In the genomic region with DNA sequence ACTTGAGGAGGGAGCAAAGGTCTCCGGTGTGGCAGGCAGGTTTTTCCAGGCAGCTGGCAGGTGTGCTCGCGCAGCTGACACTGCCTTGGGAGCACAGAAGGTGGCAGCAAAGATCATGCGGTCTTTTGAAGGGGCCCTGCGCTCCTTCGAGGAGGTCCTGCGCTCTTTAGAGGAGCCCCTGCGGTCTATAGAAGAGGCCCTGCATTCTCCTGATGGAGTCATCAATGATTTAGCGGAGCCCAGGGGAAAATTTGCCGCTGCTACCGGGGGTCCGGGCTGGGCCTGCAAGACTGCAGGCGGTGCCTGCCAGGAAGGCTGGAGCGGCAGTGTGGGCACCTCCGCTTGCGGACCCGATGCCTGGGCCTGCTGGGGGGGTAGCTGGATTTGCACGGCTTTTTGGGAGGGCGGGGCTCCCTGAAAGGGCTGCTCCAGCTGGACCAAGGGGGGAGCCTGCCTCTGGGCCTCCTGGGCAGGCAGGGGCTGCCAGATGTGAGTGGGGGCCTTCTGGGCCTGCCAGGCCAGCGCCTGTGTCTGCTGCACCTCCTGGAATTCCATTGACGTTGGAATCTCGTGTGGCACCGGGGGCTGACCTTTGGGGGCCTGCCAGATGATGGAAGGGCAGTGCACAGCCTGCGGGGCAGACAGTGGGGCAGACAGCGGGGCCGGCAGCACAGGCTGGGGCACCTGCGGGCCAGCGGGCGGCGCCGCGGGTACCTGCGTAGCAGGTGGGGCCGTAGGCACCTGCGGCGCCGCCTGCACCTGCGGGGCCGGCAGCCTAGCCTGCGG, we compare ENCODE assay signal across 1 cellular context.
TF ChIP-seq lines count a peak whose summit lies in the region.

No MANE protein-coding gene starts in this region.

TF ChIP-seq in HepG2, 621 proteins besides CTCF, POLR2A, EP300 and RAD21:
- no peak for TF ChIP-seq NFIB (CRISPR knock-in tag; IDR thresholded peaks at IDR 0.05; ENCODE audit: borderline replicate concordance)
- peak; percentile 83 for TF ChIP-seq STAG1 (CRISPR knock-in tag; IDR thresholded peaks at IDR 0.05)
- peak; percentile 48 for TF ChIP-seq SMC3 (IDR thresholded peaks at IDR 0.05; ENCODE audit: low read length)
